Comparison of ENCODE assay signal across 1 cellular context in the genomic region with DNA sequence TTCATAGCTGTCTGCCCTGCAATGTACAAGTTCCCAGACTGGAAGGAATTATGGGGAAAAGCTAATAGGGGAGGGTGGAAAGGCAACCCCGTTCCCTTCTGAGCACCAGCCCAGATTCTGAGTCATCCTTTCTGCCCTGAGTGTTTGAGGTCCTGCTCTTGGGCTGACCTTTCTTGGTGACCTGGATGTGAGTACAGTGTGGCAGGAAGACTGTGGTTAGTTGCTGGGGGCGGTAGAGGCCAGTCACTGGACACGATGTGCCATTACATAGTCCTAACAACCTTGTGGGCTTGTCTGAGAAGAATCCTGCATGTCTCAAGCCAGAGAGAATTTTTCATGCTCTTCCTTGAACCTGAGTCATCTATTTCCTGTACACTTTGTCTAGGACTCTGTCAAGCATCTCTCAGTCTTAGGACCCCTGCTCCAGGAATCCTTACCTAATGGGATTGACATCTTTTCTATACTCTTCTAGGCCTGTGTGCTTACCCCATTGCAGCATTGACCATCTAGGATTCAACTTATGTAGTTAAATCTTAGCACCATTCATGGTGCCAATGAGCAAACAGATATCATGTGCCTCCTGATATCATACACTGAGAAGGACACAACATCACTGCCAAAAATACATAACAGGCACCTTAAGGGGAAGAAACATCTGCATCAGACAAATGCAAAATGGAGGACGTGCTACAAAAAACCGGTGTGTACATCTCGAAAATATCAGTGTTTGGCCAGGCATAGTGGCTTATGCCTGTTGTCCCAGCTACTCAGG.
TF ChIP-seq lines count a peak whose summit lies in the region.

No MANE protein-coding gene starts in this region.

TF ChIP-seq in HepG2, 621 proteins besides CTCF, POLR2A, EP300 and RAD21 (continued from another document and continues in another):
- TF ChIP-seq, protein P1, sequence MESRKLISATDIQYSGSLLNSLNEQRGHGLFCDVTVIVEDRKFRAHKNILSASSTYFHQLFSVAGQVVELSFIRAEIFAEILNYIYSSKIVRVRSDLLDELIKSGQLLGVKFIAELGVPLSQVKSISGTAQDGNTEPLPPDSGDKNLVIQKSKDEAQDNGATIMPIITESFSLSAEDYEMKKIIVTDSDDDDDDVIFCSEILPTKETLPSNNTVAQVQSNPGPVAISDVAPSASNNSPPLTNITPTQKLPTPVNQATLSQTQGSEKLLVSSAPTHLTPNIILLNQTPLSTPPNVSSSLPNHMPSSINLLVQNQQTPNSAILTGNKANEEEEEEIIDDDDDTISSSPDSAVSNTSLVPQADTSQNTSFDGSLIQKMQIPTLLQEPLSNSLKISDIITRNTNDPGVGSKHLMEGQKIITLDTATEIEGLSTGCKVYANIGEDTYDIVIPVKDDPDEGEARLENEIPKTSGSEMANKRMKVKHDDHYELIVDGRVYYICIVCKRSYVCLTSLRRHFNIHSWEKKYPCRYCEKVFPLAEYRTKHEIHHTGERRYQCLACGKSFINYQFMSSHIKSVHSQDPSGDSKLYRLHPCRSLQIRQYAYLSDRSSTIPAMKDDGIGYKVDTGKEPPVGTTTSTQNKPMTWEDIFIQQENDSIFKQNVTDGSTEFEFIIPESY (CRISPR knock-in tag; IDR thresholded peaks at IDR 0.05) = peak; percentile 70
- TF ChIP-seq, protein P2, sequence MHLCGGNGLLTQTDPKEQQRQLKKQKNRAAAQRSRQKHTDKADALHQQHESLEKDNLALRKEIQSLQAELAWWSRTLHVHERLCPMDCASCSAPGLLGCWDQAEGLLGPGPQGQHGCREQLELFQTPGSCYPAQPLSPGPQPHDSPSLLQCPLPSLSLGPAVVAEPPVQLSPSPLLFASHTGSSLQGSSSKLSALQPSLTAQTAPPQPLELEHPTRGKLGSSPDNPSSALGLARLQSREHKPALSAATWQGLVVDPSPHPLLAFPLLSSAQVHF (CRISPR knock-in tag; IDR thresholded peaks at IDR 0.05) = no peak
- TF ChIP-seq ZNF572 (CRISPR knock-in tag; IDR thresholded peaks at IDR 0.05) = no peak
- TF ChIP-seq ZZZ3 (CRISPR knock-in tag; IDR thresholded peaks at IDR 0.05; ENCODE audit: borderline replicate concordance) = no peak
- TF ChIP-seq, protein P3, sequence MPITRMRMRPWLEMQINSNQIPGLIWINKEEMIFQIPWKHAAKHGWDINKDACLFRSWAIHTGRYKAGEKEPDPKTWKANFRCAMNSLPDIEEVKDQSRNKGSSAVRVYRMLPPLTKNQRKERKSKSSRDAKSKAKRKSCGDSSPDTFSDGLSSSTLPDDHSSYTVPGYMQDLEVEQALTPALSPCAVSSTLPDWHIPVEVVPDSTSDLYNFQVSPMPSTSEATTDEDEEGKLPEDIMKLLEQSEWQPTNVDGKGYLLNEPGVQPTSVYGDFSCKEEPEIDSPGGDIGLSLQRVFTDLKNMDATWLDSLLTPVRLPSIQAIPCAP (CRISPR knock-in tag; IDR thresholded peaks at IDR 0.05; ENCODE audit: low read depth) = no peak
- TF ChIP-seq, protein P4, sequence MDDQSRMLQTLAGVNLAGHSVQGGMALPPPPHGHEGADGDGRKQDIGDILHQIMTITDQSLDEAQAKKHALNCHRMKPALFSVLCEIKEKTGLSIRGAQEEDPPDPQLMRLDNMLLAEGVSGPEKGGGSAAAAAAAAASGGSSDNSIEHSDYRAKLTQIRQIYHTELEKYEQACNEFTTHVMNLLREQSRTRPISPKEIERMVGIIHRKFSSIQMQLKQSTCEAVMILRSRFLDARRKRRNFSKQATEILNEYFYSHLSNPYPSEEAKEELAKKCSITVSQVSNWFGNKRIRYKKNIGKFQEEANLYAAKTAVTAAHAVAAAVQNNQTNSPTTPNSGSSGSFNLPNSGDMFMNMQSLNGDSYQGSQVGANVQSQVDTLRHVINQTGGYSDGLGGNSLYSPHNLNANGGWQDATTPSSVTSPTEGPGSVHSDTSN (CRISPR knock-in tag; IDR thresholded peaks at IDR 0.05; ENCODE audit: borderline replicate concordance) = no peak
- TF ChIP-seq SOX5 (CRISPR knock-in tag; IDR thresholded peaks at IDR 0.05; ENCODE audit: borderline replicate concordance) = peak; percentile 73; the same call in 1 of the 2 replicates
- TF ChIP-seq POGZ (CRISPR knock-in tag; IDR thresholded peaks at IDR 0.05) = 0 out of 2 replicates have a peak, but pooled peaks have one; percentile 58
- TF ChIP-seq ZNF777 (CRISPR knock-in tag; IDR thresholded peaks at IDR 0.05) = no peak
- TF ChIP-seq, protein P5, sequence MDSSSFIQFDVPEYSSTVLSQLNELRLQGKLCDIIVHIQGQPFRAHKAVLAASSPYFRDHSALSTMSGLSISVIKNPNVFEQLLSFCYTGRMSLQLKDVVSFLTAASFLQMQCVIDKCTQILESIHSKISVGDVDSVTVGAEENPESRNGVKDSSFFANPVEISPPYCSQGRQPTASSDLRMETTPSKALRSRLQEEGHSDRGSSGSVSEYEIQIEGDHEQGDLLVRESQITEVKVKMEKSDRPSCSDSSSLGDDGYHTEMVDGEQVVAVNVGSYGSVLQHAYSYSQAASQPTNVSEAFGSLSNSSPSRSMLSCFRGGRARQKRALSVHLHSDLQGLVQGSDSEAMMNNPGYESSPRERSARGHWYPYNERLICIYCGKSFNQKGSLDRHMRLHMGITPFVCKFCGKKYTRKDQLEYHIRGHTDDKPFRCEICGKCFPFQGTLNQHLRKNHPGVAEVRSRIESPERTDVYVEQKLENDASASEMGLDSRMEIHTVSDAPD (CRISPR knock-in tag; IDR thresholded peaks at IDR 0.05) = 0 out of 2 replicates have a peak, but pooled peaks have one; percentile 39
- no peak for TF ChIP-seq NR0B2 (CRISPR knock-in tag; IDR thresholded peaks at IDR 0.05)
- no peak for TF ChIP-seq RFX3 (CRISPR knock-in tag; IDR thresholded peaks at IDR 0.05)
- no peak for TF ChIP-seq U2AF2 (IDR thresholded peaks at IDR 0.05; ENCODE audit: low read depth, low read length)
- 0 out of 2 replicates have a peak, but pooled peaks have one; percentile 48 for TF ChIP-seq ARID2 (CRISPR knock-in tag; IDR thresholded peaks at IDR 0.05; ENCODE audit: borderline replicate concordance)
- TF ChIP-seq, protein P6, sequence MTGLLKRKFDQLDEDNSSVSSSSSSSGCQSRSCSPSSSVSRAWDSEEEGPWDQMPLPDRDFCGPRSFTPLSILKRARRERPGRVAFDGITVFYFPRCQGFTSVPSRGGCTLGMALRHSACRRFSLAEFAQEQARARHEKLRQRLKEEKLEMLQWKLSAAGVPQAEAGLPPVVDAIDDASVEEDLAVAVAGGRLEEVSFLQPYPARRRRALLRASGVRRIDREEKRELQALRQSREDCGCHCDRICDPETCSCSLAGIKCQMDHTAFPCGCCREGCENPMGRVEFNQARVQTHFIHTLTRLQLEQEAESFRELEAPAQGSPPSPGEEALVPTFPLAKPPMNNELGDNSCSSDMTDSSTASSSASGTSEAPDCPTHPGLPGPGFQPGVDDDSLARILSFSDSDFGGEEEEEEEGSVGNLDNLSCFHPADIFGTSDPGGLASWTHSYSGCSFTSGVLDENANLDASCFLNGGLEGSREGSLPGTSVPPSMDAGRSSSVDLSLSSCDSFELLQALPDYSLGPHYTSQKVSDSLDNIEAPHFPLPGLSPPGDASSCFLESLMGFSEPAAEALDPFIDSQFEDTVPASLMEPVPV (CRISPR knock-in tag; IDR thresholded peaks at IDR 0.05) = no peak
- no peak for TF ChIP-seq ZNF350 (CRISPR knock-in tag; IDR thresholded peaks at IDR 0.05; ENCODE audit: borderline replicate concordance, low read depth)
- TF ChIP-seq SP140L (CRISPR knock-in tag; IDR thresholded peaks at IDR 0.05; ENCODE audit: borderline replicate concordance) = no peak
- TF ChIP-seq ZNF660 (CRISPR knock-in tag; IDR thresholded peaks at IDR 0.05; ENCODE audit: borderline replicate concordance, low read depth) = no peak
- 0 out of 2 replicates have a peak, but pooled peaks have one; percentile 32 for TF ChIP-seq ZKSCAN8 (CRISPR knock-in tag; IDR thresholded peaks at IDR 0.05; ENCODE audit: borderline replicate concordance)
- TF ChIP-seq CBFB (CRISPR knock-in tag; IDR thresholded peaks at IDR 0.05) = 0 out of 2 replicates have a peak, but pooled peaks have one; percentile 45
- TF ChIP-seq, protein P7, sequence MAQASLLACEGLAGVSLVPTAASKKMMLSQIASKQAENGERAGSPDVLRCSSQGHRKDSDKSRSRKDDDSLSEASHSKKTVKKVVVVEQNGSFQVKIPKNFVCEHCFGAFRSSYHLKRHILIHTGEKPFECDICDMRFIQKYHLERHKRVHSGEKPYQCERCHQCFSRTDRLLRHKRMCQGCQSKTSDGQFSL (CRISPR knock-in tag; IDR thresholded peaks at IDR 0.05) = no peak
- TF ChIP-seq SIX1 (CRISPR knock-in tag; IDR thresholded peaks at IDR 0.05; ENCODE audit: borderline replicate concordance) = no peak
- no peak for TF ChIP-seq JUNB (CRISPR knock-in tag; IDR thresholded peaks at IDR 0.05; ENCODE audit: borderline replicate concordance)
- TF ChIP-seq RCOR2 (CRISPR knock-in tag; IDR thresholded peaks at IDR 0.05) = peak; percentile 79; the same call in 1 of the 2 replicates
- TF ChIP-seq NR2F2 (IDR thresholded peaks at IDR 0.05; ENCODE audit: borderline replicate concordance, low read depth) = peak; percentile 68
- TF ChIP-seq ZBTB49 (CRISPR knock-in tag; IDR thresholded peaks at IDR 0.05; ENCODE audit: borderline replicate concordance) = no peak
- 0 out of 2 replicates have a peak, but pooled peaks have one; percentile 30 for TF ChIP-seq KDM2A (CRISPR knock-in tag; IDR thresholded peaks at IDR 0.05; ENCODE audit: borderline replicate concordance, low read depth)
- TF ChIP-seq SRSF9 (IDR thresholded peaks at IDR 0.05; ENCODE audit: borderline replicate concordance, insufficient read depth, low read depth, low read length, poor library complexity, severe bottlenecking) = no peak
- no peak for TF ChIP-seq SATB2 (CRISPR knock-in tag; IDR thresholded peaks at IDR 0.05)
- no peak for TF ChIP-seq ZNF431 (CRISPR knock-in tag; IDR thresholded peaks at IDR 0.05; ENCODE audit: borderline replicate concordance, low read depth)
- TF ChIP-seq, protein P8, sequence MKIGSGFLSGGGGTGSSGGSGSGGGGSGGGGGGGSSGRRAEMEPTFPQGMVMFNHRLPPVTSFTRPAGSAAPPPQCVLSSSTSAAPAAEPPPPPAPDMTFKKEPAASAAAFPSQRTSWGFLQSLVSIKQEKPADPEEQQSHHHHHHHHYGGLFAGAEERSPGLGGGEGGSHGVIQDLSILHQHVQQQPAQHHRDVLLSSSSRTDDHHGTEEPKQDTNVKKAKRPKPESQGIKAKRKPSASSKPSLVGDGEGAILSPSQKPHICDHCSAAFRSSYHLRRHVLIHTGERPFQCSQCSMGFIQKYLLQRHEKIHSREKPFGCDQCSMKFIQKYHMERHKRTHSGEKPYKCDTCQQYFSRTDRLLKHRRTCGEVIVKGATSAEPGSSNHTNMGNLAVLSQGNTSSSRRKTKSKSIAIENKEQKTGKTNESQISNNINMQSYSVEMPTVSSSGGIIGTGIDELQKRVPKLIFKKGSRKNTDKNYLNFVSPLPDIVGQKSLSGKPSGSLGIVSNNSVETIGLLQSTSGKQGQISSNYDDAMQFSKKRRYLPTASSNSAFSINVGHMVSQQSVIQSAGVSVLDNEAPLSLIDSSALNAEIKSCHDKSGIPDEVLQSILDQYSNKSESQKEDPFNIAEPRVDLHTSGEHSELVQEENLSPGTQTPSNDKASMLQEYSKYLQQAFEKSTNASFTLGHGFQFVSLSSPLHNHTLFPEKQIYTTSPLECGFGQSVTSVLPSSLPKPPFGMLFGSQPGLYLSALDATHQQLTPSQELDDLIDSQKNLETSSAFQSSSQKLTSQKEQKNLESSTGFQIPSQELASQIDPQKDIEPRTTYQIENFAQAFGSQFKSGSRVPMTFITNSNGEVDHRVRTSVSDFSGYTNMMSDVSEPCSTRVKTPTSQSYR (CRISPR knock-in tag; IDR thresholded peaks at IDR 0.05; ENCODE audit: borderline replicate concordance) = no peak
- TF ChIP-seq GATAD2A (CRISPR knock-in tag; IDR thresholded peaks at IDR 0.05) = peak; percentile 79
- no peak for TF ChIP-seq ZBTB20 (CRISPR knock-in tag; IDR thresholded peaks at IDR 0.05; ENCODE audit: borderline replicate concordance, low read depth)
- TF ChIP-seq ZNF674 (CRISPR knock-in tag; IDR thresholded peaks at IDR 0.05; ENCODE audit: low read depth) = no peak
- TF ChIP-seq ZFP1 (CRISPR knock-in tag; IDR thresholded peaks at IDR 0.05) = no peak
- peak; percentile 89 for TF ChIP-seq SAP130 (CRISPR knock-in tag; IDR thresholded peaks at IDR 0.05; ENCODE audit: low read depth)
- TF ChIP-seq KDM4B (CRISPR knock-in tag; IDR thresholded peaks at IDR 0.05) = no peak
- TF ChIP-seq KDM5B (CRISPR knock-in tag; IDR thresholded peaks at IDR 0.05; ENCODE audit: borderline replicate concordance) = no peak
- TF ChIP-seq ZNF337 (CRISPR knock-in tag; IDR thresholded peaks at IDR 0.05; ENCODE audit: borderline replicate concordance, low read depth) = peak; percentile 64; the same call in 1 of the 2 replicates
- no peak for TF ChIP-seq ZNF530 (CRISPR knock-in tag; IDR thresholded peaks at IDR 0.05; ENCODE audit: low read depth)
- TF ChIP-seq, protein P9, sequence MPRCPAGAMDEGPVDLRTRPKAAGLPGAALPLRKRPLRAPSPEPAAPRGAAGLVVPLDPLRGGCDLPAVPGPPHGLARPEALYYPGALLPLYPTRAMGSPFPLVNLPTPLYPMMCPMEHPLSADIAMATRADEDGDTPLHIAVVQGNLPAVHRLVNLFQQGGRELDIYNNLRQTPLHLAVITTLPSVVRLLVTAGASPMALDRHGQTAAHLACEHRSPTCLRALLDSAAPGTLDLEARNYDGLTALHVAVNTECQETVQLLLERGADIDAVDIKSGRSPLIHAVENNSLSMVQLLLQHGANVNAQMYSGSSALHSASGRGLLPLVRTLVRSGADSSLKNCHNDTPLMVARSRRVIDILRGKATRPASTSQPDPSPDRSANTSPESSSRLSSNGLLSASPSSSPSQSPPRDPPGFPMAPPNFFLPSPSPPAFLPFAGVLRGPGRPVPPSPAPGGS (CRISPR knock-in tag; IDR thresholded peaks at IDR 0.05) = no peak
- TF ChIP-seq ZKSCAN5 (CRISPR knock-in tag; IDR thresholded peaks at IDR 0.05) = no peak
- TF ChIP-seq ZNF121 (CRISPR knock-in tag; IDR thresholded peaks at IDR 0.05) = no peak
- TF ChIP-seq NR2F6 (IDR thresholded peaks at IDR 0.05) = peak; percentile 93
- peak; percentile 97 for TF ChIP-seq NR2F6 (CRISPR knock-in tag; IDR thresholded peaks at IDR 0.05)
